ENCODE assay signal across 8 cellular contexts in genomic region chr1:45550401-45551305, GRCh38. TPM values are rescaled to one million over a fixed set of nuclear protein-coding genes. Genes with fewer than 3 reads are reported as not detected.
DNase-seq lines count a peak whose midpoint lies in the region; ATAC-seq and TF ChIP-seq lines count a peak whose summit lies in the region.

Gene AKR1A1 (plus strand): TSS chr1:45550826. CDS start chr1:45561795, 10,969 bp downstream.

- POLR2A ChIA-PET in BJ (lab: Charles Lee), result interaction anchor here (0.6 to 1.1 kb wide), 2 partner anchors 28 to 29 kb away, joined by 4 to 13 read pairs; partner anchors contain the start of gene PRDX1

- peak within 1 kb of the TSS; percentile 90 for H3K27ac ChIP-seq in cingulate gyrus (ENCODE audit: low read depth, low read length)
- H3K27ac ChIP-seq in layer of hippocampus (ENCODE audit: low read depth, low read length), result peak within 1 kb of the TSS; percentile 94

- CTCF ChIA-PET in BJ (lab: Yijun Ruan, JAX), result interaction anchor here (0.6 to 1.7 kb wide), 10 partner anchors 10 to 536 kb away, joined by 3 to 6 read pairs (median 3); no protein-coding TSS in a partner anchor

- ATAC-seq in HG03457 (IDR thresholded peaks at IDR 0.05; ENCODE audit: unreplicated experiment), result peak; percentile 67

- TF ChIP-seq CTCF in BJ (IDR thresholded peaks at IDR 0.05; ENCODE audit: insufficient read depth, low read depth, low read length), result no peak

- peak within 1 kb of the TSS; percentile 52 for H3K4me3 ChIP-seq in BJ (ENCODE audit: low read depth, low read length)

- peak; percentile 34 for DNase-seq in BJ (ENCODE audit: low read depth)
- peak; percentile 70 for DNase-seq in GM19240 (ENCODE audit: insufficient read length, low spot score)
- peak; percentile 53 for DNase-seq in NCI-H524 treated with DMSO at 0.1 percent for 48 hours (lab: John Stamatoyannopoulos, UW)
- peak; percentile 86 to 87 for DNase-seq in activated CD4-positive, alpha-beta T cell treated with anti-CD3 and anti-CD28 coated beads for 4 hours
- DNase-seq in stimulated activated CD4-positive, alpha-beta T cell treated with anti-CD3 and anti-CD28 coated beads, Interleukin-1b, Interleukin-23, amount 100 ng/mL, for 4 hours (ENCODE audit: low read depth in 2 of 2), result peak; percentile 83 to 90

- H3K27me3 ChIP-seq in BJ (ENCODE audit: control insufficient read depth, insufficient read depth, low read length) (no peaks in the 10 kb centered on the region), layer of hippocampus (ENCODE audit: control insufficient read depth, insufficient read depth, low read length) (no peaks in the 10 kb centered on the region)

- H3K36me3 ChIP-seq in BJ (ENCODE audit: control insufficient read depth, insufficient read depth, low read length), result peaks cover 1% of the 10 kb centered on the region

RNA-seq across cellular contexts. Expression of gene AKR1A1, which starts in this region (rescaled TPM):
- polyA plus RNA-seq in BJ (2011; rRNA removed), result 161 and 188 TPM in 2 replicates
- 70.5 and 117 TPM in 2 replicates for polyA minus RNA-seq in BJ (2011; rRNA and poly(A)+ RNA removed)

Comparison
In these comparisons a context has a peak if more than half of its experiments do, and no peak if none do; other contexts are left out.
1. Peak in every context shown above with its lines: DNase-seq, ATAC-seq, H3K4me3 ChIP-seq and H3K27ac ChIP-seq.
2. DNase-seq: peak in every context shown above with its lines; median percentile 86 in activated CD4-positive, alpha-beta T cell treated with anti-CD3 and anti-CD28 coated beads for 4 hours; 86 in stimulated activated CD4-positive, alpha-beta T cell treated with anti-CD3 and anti-CD28 coated beads, Interleukin-1b, Interleukin-23, amount 100 ng/mL, for 4 hours; 70 in GM19240; 53 in NCI-H524 treated with DMSO at 0.1 percent for 48 hours; 34 in BJ.